ENCODE assay signal across 8 cellular contexts in genomic region chr7:2431260-2431867, GRCh38. TPM values are rescaled to one million over a fixed set of nuclear protein-coding genes. Genes with fewer than 3 reads are reported as not detected.
DNase-seq lines count a peak whose midpoint lies in the region; ATAC-seq and TF ChIP-seq lines count a peak whose summit lies in the region.

No MANE protein-coding gene starts in this region.

- ATAC-seq in activated CD8-positive, alpha-beta T cell treated with anti-CD3 and anti-CD28 coated beads, Interleukin-2, amount 10 ng/mL, durations not matched to agents 7 days and 5 days = no peak
- no peak for ATAC-seq in HG02642 (IDR thresholded peaks at IDR 0.05; ENCODE audit: poor library complexity, unreplicated experiment)

- DNase-seq in AG10803 (ENCODE audit: low read depth) = no peak
- peak; percentile 38 for DNase-seq in activated CD8-positive, alpha-beta T cell treated with anti-CD3 and anti-CD28 coated beads, Interleukin-2, amount 10 ng/mL, durations not matched to agents 7 days and 5 days
- DNase-seq in islet precursor cell = peak; percentile 62
- DNase-seq in NCI-H1930 (lab: John Stamatoyannopoulos, UW) = no peak
- no peak for DNase-seq in SW480 (ENCODE audit: low spot score)
- no peak for DNase-seq in NCI-H1436 treated with DMSO at 0.1 percent for 48 hours (lab: John Stamatoyannopoulos, UW)

- peaks cover 50% of the 10 kb centered on the region for H3K36me3 Mint-ChIP-seq in activated CD8-positive, alpha-beta T cell treated with anti-CD3 and anti-CD28 coated beads, Interleukin-2, amount 10 ng/mL, durations not matched to agents 7 days and 5 days (ENCODE audit: low read depth)

- no peaks in the 10 kb centered on the region for H3K9me3 ChIP-seq in HEK293 (ENCODE audit: control insufficient read depth, insufficient read depth, low read depth, low read length)

- no peaks in the 10 kb centered on the region; the same call in 1 of the 2 replicates for H3K4me1 ChIP-seq in HEK293 (ENCODE audit: control insufficient read depth, insufficient read depth, low read length)

- no peak overlapping the region for H3K4me3 Mint-ChIP-seq in activated CD8-positive, alpha-beta T cell treated with anti-CD3 and anti-CD28 coated beads, Interleukin-2, amount 10 ng/mL, durations not matched to agents 7 days and 5 days

- CTCF ChIA-PET in HEK293 (lab: Yijun Ruan, JAX) = interaction anchor here (0.7 to 1.7 kb wide), 14 partner anchors 12 to 70 kb away, joined by 3 to 9 read pairs (median 4); no protein-coding TSS in a partner anchor
- CTCF ChIA-PET in activated CD8-positive, alpha-beta T cell treated with anti-CD3 and anti-CD28 coated beads, Interleukin-2, amount 10 ng/mL, durations not matched to agents 7 days and 5 days (lab: Charles Lee) = interaction anchor here (0.8 to 2.3 kb wide), 13 partner anchors 8 to 66 kb away, joined by 3 to 11 read pairs (median 5); no protein-coding TSS in a partner anchor

- peak; percentile 35 for TF ChIP-seq CTCF in AG10803 (conservative IDR thresholded peaks at IDR 0.05; ENCODE audit: low read length)
- TF ChIP-seq CTCF in HEK293 (tag by site-specific recombination; IDR thresholded peaks at IDR 0.05) = no peak

- peak overlapping the region; percentile 2 for H3K27ac Mint-ChIP-seq in activated CD8-positive, alpha-beta T cell treated with anti-CD3 and anti-CD28 coated beads, Interleukin-2, amount 10 ng/mL, durations not matched to agents 7 days and 5 days

- POLR2A ChIA-PET in HEK293 (lab: Yijun Ruan, JAX) = no interaction called here
- POLR2A ChIA-PET in activated CD8-positive, alpha-beta T cell treated with anti-CD3 and anti-CD28 coated beads, Interleukin-2, amount 10 ng/mL, durations not matched to agents 7 days and 5 days (lab: Charles Lee) = interaction anchor here (1.0 kb wide), 1 partner anchor 212 kb away, joined by 3 read pairs; no protein-coding TSS in a partner anchor

- H3K27me3 Mint-ChIP-seq in activated CD8-positive, alpha-beta T cell treated with anti-CD3 and anti-CD28 coated beads, Interleukin-2, amount 10 ng/mL, durations not matched to agents 7 days and 5 days (ENCODE audit: low read depth) = no peaks in the 10 kb centered on the region

- H3K4me3 ChIP-seq in AG10803 (ENCODE audit: low read length) (no peak overlapping the region), HEK293 (ENCODE audit: low read depth, low read length) (no peak overlapping the region)

- H3K4me1 Mint-ChIP-seq in activated CD8-positive, alpha-beta T cell treated with anti-CD3 and anti-CD28 coated beads, Interleukin-2, amount 10 ng/mL, durations not matched to agents 7 days and 5 days (ENCODE audit: low read depth) = peaks cover 25% of the 10 kb centered on the region

- H3K9me3 Mint-ChIP-seq in activated CD8-positive, alpha-beta T cell treated with anti-CD3 and anti-CD28 coated beads, Interleukin-2, amount 10 ng/mL, durations not matched to agents 7 days and 5 days (ENCODE audit: insufficient read depth) = peaks cover 6% of the 10 kb centered on the region

- H3K36me3 ChIP-seq in HEK293 (ENCODE audit: control insufficient read depth in 2 of 2, insufficient read depth in 1 of 2, low read length in 2 of 2) = peaks cover 0 to 36% of the 10 kb centered on the region in 2 experiments; a peak in 2 of 3 replicates

- no peak overlapping the region for H3K27ac ChIP-seq in HEK293 (ENCODE audit: extremely low read depth, low read depth, low read length)

TF ChIP-seq in HEK293, 187 proteins besides CTCF, POLR2A, EP300 and RAD21:
- TF ChIP-seq, protein P1, sequence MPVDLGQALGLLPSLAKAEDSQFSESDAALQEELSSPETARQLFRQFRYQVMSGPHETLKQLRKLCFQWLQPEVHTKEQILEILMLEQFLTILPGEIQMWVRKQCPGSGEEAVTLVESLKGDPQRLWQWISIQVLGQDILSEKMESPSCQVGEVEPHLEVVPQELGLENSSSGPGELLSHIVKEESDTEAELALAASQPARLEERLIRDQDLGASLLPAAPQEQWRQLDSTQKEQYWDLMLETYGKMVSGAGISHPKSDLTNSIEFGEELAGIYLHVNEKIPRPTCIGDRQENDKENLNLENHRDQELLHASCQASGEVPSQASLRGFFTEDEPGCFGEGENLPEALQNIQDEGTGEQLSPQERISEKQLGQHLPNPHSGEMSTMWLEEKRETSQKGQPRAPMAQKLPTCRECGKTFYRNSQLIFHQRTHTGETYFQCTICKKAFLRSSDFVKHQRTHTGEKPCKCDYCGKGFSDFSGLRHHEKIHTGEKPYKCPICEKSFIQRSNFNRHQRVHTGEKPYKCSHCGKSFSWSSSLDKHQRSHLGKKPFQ (tag by site-specific recombination; IDR thresholded peaks at IDR 0.05) = no peak
- peak; percentile 6; the same call in 1 of the 2 replicates for TF ChIP-seq ZNF654 (tag by site-specific recombination; IDR thresholded peaks at IDR 0.05; ENCODE audit: low read depth)
- TF ChIP-seq ZFP41 (tag by site-specific recombination; IDR thresholded peaks at IDR 0.05; ENCODE audit: borderline replicate concordance) = no peak

RNA-seq across cellular contexts. Expression of gene CHST12, which starts 28.0 kb away (rescaled TPM):
- total RNA-seq in activated CD8-positive, alpha-beta T cell treated with anti-CD3 and anti-CD28 coated beads, Interleukin-2, amount 10 ng/mL, durations not matched to agents 7 days and 5 days = 10 to 100 TPM; 47.9 to 49.0 TPM

RNA-seq across cellular contexts. Expression of gene GRIFIN, which starts 44.8 kb away (rescaled TPM):
- total RNA-seq in activated CD8-positive, alpha-beta T cell treated with anti-CD3 and anti-CD28 coated beads, Interleukin-2, amount 10 ng/mL, durations not matched to agents 7 days and 5 days = not detected

Comparison
In these comparisons a context has a peak if more than half of its experiments do, and no peak if none do; other contexts are left out.
1. DNase-seq: peak in activated CD8-positive, alpha-beta T cell treated with anti-CD3 and anti-CD28 coated beads, Interleukin-2, amount 10 ng/mL, durations not matched to agents 7 days and 5 days (single experiment) and islet precursor cell (single experiment); none in AG10803 (single experiment), NCI-H1930 (0 of 2), SW480 (single experiment) and NCI-H1436 treated with DMSO at 0.1 percent for 48 hours (single experiment).